27 cellular contexts compared by ENCODE assay signal in genomic region chr7:149851449-149851848, GRCh38.
"Had no signal": no experiment of that assay in that cellular context is flagged by ENCODE, and none has a peak within 500 bp of the region (broad histone marks: within the 10 kb centered on the region; RNA-seq: fewer than 3 reads in every experiment).

No MANE protein-coding gene starts in this region.

- H3K9ac ChIP-seq: neural progenitor cell, parathyroid adenoma had no signal

- H3K27me3 ChIP-seq: neural progenitor cell, ovary, right lobe of liver, sigmoid colon, thyroid gland, tibial nerve, upper lobe of left lung, uterus had no signal

- DNase-seq: naive thymus-derived CD4-positive, alpha-beta T cell; natural killer cell; occipital lobe; ovary; psoas muscle; sigmoid colon; small intestine; stimulated activated CD4-positive, alpha-beta T cell treated with anti-CD3 and anti-CD28 coated beads, Interleukin-15, amount 100 ng/mL, for 24 hours; stimulated activated CD4-positive, alpha-beta T cell treated with anti-CD3 and anti-CD28 coated beads, Interleukin-2, amount 100 ng/mL, for 24 hours; stimulated activated CD4-positive, alpha-beta T cell treated with anti-CD3 and anti-CD28 coated beads, Interleukin-2, amount 100 ng/mL, for 48 hours; stimulated activated CD4-positive, alpha-beta T cell treated with anti-CD3 and anti-CD28 coated beads, Interleukin-4, amount 100 ng/mL, for 24 hours; stimulated activated naive B cell treated with anti-CD40 and anti-IgM and Interleukin-4, amounts not matched to agents 10 μg/mL and 1 μg/mL and 100 μg/mL, for 72 hours; stimulated activated naive CD8-positive, alpha-beta T cell treated with anti-CD3 and anti-CD28 coated beads, Interleukin-15, amount 100 ng/mL, for 72 hours; stimulated activated naive CD8-positive, alpha-beta T cell treated with anti-CD3 and anti-CD28 coated beads, Interleukin-15, Interleukin-2, amounts not matched to agents 100 U/mL and 50 U/mL, for 24 hours; thyroid gland; trophoblast cell; upper lobe of left lung; uterus had no signal

- H3K4me3 Mint-ChIP-seq: natural killer cell; nephron; neural progenitor cell; stimulated activated effector memory CD8-positive, alpha-beta T cell treated with anti-CD3 and anti-CD28 coated beads, Interleukin-12 subunit alpha, Interleukin-12 subunit beta, amount 100 ng/mL, for 72 hours; stimulated activated naive B cell treated with anti-CD40 and anti-IgM and Interleukin-4, amounts not matched to agents 10 μg/mL and 1 μg/mL and 100 μg/mL, for 72 hours; stimulated activated naive CD8-positive, alpha-beta T cell treated with anti-CD3 and anti-CD28 coated beads, Interleukin-15, amount 100 ng/mL, for 72 hours had no signal

- H3K27me3 Mint-ChIP-seq: naive thymus-derived CD4-positive, alpha-beta T cell; progenitor cell of endocrine pancreas; stimulated activated naive B cell treated with anti-CD40 and anti-IgM and Interleukin-4, amounts not matched to agents 10 μg/mL and 1 μg/mL and 100 μg/mL, for 72 hours; stimulated activated naive CD8-positive, alpha-beta T cell treated with anti-CD3 and anti-CD28 coated beads, Interleukin-15, amount 100 ng/mL, for 72 hours had no signal

- H3K4me1 ChIP-seq: uterus had no signal

- H3K36me3 Mint-ChIP-seq: natural killer cell; stimulated activated effector memory CD8-positive, alpha-beta T cell treated with anti-CD3 and anti-CD28 coated beads, Interleukin-12 subunit alpha, Interleukin-12 subunit beta, amount 100 ng/mL, for 72 hours had no signal

- H3K4me3 ChIP-seq: neural progenitor cell, ovary, psoas muscle, right lobe of liver, sigmoid colon, thoracic aorta, thyroid gland, tibial nerve, upper lobe of left lung, uterus had no signal

- ATAC-seq: naive thymus-derived CD4-positive, alpha-beta T cell; natural killer cell; psoas muscle; right cardiac atrium; right lobe of liver; stimulated activated effector memory CD8-positive, alpha-beta T cell treated with anti-CD3 and anti-CD28 coated beads, Interleukin-12 subunit alpha, Interleukin-12 subunit beta, amount 100 ng/mL, for 72 hours; stimulated activated naive B cell treated with anti-CD40 and anti-IgM and Interleukin-4, amounts not matched to agents 10 μg/mL and 1 μg/mL and 100 μg/mL, for 72 hours; stimulated activated naive CD8-positive, alpha-beta T cell treated with anti-CD3 and anti-CD28 coated beads, Interleukin-15, amount 100 ng/mL, for 72 hours; stimulated activated naive CD8-positive, alpha-beta T cell treated with anti-CD3 and anti-CD28 coated beads, Interleukin-15, Interleukin-2, amounts not matched to agents 100 U/mL and 50 U/mL, for 24 hours had no signal

- H3K4me1 Mint-ChIP-seq: natural killer cell had no signal

- H3K9me3 ChIP-seq: ovary, psoas muscle, right lobe of liver, sigmoid colon, thoracic aorta, thyroid gland, tibial nerve, upper lobe of left lung, uterus had no signal

- H3K36me3 ChIP-seq: neural progenitor cell, ovary, right lobe of liver, uterus had no signal

- H3K9me3 Mint-ChIP-seq: naive thymus-derived CD4-positive, alpha-beta T cell; natural killer cell; nephron; neural progenitor cell; stimulated activated effector memory CD8-positive, alpha-beta T cell treated with anti-CD3 and anti-CD28 coated beads, Interleukin-12 subunit alpha, Interleukin-12 subunit beta, amount 100 ng/mL, for 72 hours; stimulated activated naive B cell treated with anti-CD40 and anti-IgM and Interleukin-4, amounts not matched to agents 10 μg/mL and 1 μg/mL and 100 μg/mL, for 72 hours; stimulated activated naive CD8-positive, alpha-beta T cell treated with anti-CD3 and anti-CD28 coated beads, Interleukin-15, amount 100 ng/mL, for 72 hours had no signal

- H3K27ac ChIP-seq: neural progenitor cell, ovary, parathyroid adenoma, psoas muscle, right lobe of liver, sigmoid colon, thoracic aorta, thyroid gland, tibial nerve, upper lobe of left lung, uterus had no signal

- H3K27ac Mint-ChIP-seq: natural killer cell; nephron; neural progenitor cell; progenitor cell of endocrine pancreas; stimulated activated effector memory CD8-positive, alpha-beta T cell treated with anti-CD3 and anti-CD28 coated beads, Interleukin-12 subunit alpha, Interleukin-12 subunit beta, amount 100 ng/mL, for 72 hours; stimulated activated naive B cell treated with anti-CD40 and anti-IgM and Interleukin-4, amounts not matched to agents 10 μg/mL and 1 μg/mL and 100 μg/mL, for 72 hours; stimulated activated naive CD8-positive, alpha-beta T cell treated with anti-CD3 and anti-CD28 coated beads, Interleukin-15, amount 100 ng/mL, for 72 hours had no signal
